2 cellular contexts compared by ENCODE assay signal in genomic region chr4:69718376-69719293, GRCh38.
TF ChIP-seq lines count a peak whose summit lies in the region.

No MANE protein-coding gene starts in this region.

TF ChIP-seq in GM23338, 12 proteins besides CTCF, POLR2A, EP300 and RAD21:
- TF ChIP-seq ETS1 (IDR thresholded peaks at IDR 0.05) (no peak), POLR2AphosphoS5 (IDR thresholded peaks at IDR 0.05; ENCODE audit: low read depth) (no peak), NANOG (IDR thresholded peaks at IDR 0.05; ENCODE audit: borderline replicate concordance) (no peak), EZH2 (IDR thresholded peaks at IDR 0.05; ENCODE audit: low read depth, unreplicated experiment) (no peak), ZNF114 (CRISPR knock-in tag; IDR thresholded peaks at IDR 0.05) (no peak), JUNB (IDR thresholded peaks at IDR 0.05; ENCODE audit: unreplicated experiment) (no peak), ZNF462 (CRISPR knock-in tag; IDR thresholded peaks at IDR 0.05) (no peak), EZH2phosphoT487 (IDR thresholded peaks at IDR 0.05; ENCODE audit: unreplicated experiment) (no peak), ZNF331 (CRISPR knock-in tag; IDR thresholded peaks at IDR 0.05; ENCODE audit: low read depth) (no peak)

TF ChIP-seq in H1, 55 proteins besides CTCF, POLR2A, EP300 and RAD21:
- TF ChIP-seq JUND (IDR thresholded peaks at IDR 0.05; ENCODE audit: low read length) (0 out of 2 replicates have a peak, but pooled peaks have one; percentile 11), CBX8 (IDR thresholded peaks at IDR 0.05; ENCODE audit: borderline replicate concordance, low read depth, low read length) (no peak)
